Comparison of ENCODE assay signal across 16 cellular contexts in the genomic region with DNA sequence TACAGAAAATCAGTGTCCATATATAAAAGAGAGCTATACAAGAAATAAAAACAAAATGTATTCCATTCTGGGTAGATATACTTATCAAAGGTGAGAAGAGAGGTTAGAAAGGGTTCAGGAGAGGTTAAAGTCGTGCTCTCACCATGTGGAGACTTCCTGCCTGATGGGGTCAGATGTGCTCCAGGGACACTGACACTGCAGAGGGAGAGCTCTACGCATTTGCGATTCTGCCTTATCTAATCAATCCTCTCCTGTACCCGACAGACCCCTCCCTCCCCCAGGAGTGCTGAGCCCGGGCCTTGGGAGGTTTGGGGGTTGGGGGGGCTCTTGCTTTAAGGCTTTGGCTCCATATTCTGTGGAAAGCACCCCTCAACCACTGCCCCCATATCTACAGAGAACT. TPM values are rescaled to one million over a fixed set of nuclear protein-coding genes. Genes with fewer than 3 reads are reported as not detected.
"Had no signal": no experiment of that assay in that cellular context is flagged by ENCODE, and none has a peak within 500 bp of the region (broad histone marks: within the 10 kb centered on the region; RNA-seq: fewer than 3 reads in every experiment).

No MANE protein-coding gene starts in this region.

- H3K36me3 ChIP-seq: prostate gland had no signal

- DNase-seq: effector memory CD8-positive, alpha-beta T cell; foreskin melanocyte; head of caudate nucleus; kidney; left cardiac atrium; naive thymus-derived CD4-positive, alpha-beta T cell; nephron progenitor cell; sigmoid colon; stimulated activated CD4-positive, alpha-beta T cell treated with anti-CD3 and anti-CD28 coated beads, Interleukin-12 subunit alpha, Interleukin-12 subunit beta, amount 100 ng/mL, for 4 hours; stimulated activated naive CD4-positive, alpha-beta T cell treated with Interleukin-2 at 50 U/mL for 16 hours had no signal

- H3K27me3 ChIP-seq: hepatocyte, sigmoid colon had no signal

- H2AFZ ChIP-seq: hepatocyte, parathyroid adenoma had no signal

- ATAC-seq: effector memory CD8-positive, alpha-beta T cell; left cardiac atrium; naive thymus-derived CD4-positive, alpha-beta T cell had no signal

- H3K4me2 ChIP-seq: hepatocyte had no signal

- H3K79me2 ChIP-seq: hepatocyte, parathyroid adenoma had no signal

- H3K27ac ChIP-seq: hepatocyte, parathyroid adenoma, prostate gland, sigmoid colon, skin epidermis had no signal

- H3K4me3 ChIP-seq: hepatocyte, prostate gland, sigmoid colon, skin epidermis had no signal

- H3K9me3 ChIP-seq: prostate gland, sigmoid colon had no signal

- H3K9ac ChIP-seq: parathyroid adenoma had no signal

- H3K4me1 ChIP-seq: parathyroid adenoma, prostate gland had no signal

RNA-seq across cellular contexts. Expression of a gene that starts 16.6 kb away (rescaled TPM):
- total RNA-seq: left cardiac atrium, lung microvascular endothelial cell, prostate gland, renal cortical epithelial cell had no signal
- polyA plus RNA-seq: naive thymus-derived CD4-positive, alpha-beta T cell had no signal
